Comparison of ENCODE assay signal across 8 cellular contexts in the genomic region with DNA sequence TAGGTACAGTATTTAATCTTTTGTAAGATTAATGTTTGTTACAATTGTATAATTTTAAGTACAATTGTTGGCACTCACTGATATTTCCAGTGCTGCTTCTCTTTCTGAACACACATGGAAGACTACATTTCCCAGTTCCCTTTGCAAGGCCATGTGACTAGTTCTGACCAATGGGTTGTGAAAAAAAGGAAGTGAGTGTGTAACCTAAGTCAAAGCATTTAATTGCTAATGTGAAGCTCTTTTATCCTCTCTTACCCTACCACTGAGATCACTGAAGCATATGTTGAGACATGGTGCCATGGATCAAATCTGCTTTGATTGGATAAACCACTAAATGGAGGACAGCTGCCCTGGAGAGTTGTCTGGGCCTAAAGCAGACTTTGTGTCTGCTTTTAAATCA.
DNase-seq lines count a peak whose midpoint lies in the region; ATAC-seq lines count a peak whose summit lies in the region.

No MANE protein-coding gene starts in this region.

- peak; percentile 64 for ATAC-seq in GM21360 (IDR thresholded peaks at IDR 0.05; ENCODE audit: unreplicated experiment)

- DNase-seq in DMS79 treated with DMSO at 0.1 percent for 48 hours (lab: John Stamatoyannopoulos, UW): peak; percentile 18
- DNase-seq in DMS79 (lab: John Stamatoyannopoulos, UW): no peak
- peak; percentile 37 for DNase-seq in HuH-7 (ENCODE audit: low spot score)
- DNase-seq in NOMO-1 (lab: John Stamatoyannopoulos, UW; ENCODE audit: unreplicated experiment in 2 of 2): peak; percentile 57 to 98
- DNase-seq in anterior cingulate cortex (lab: John Stamatoyannopoulos, UW): peak in 31 of 58 donors; percentile 2 to 82 (median 33)
- DNase-seq in iPS DF 4.7 (ENCODE audit: extremely low read depth, low spot score): peak; percentile 81
- peak; percentile 2 to 69 (median 32) for DNase-seq in stimulated activated naive CD4-positive, alpha-beta T cell (lab: John Stamatoyannopoulos, UW)
